8 cellular contexts compared by ENCODE assay signal in genomic region chr10:97676770-97677581, GRCh38. TPM values are rescaled to one million over a fixed set of nuclear protein-coding genes. Genes with fewer than 3 reads are reported as not detected.
DNase-seq lines count a peak whose midpoint lies in the region; ATAC-seq and TF ChIP-seq lines count a peak whose summit lies in the region.

No MANE protein-coding gene starts in this region.

- no peak overlapping the region for H3K4me3 ChIP-seq in BJ (ENCODE audit: low read depth, low read length)

- DNase-seq in BJ (ENCODE audit: low read depth) (no peak), RKO (ENCODE audit: low spot score) (peak; percentile 58), glutamatergic neuron (peak; percentile 48), sciatic nerve (ENCODE audit: low spot score) (no peak)
- DNase-seq in activated naive CD4-positive, alpha-beta T cell treated with anti-CD3 and anti-CD28 coated beads for 36 hours: peak; percentile 48

- ATAC-seq in GM18868 (IDR thresholded peaks at IDR 0.05; ENCODE audit: unreplicated experiment) (peak; percentile 78), HG03520 (IDR thresholded peaks at IDR 0.05; ENCODE audit: unreplicated experiment) (peak; percentile 63), sciatic nerve (peak; percentile 61), GM21367 (IDR thresholded peaks at IDR 0.05; ENCODE audit: unreplicated experiment) (no peak)

- H3K9me3 Mint-ChIP-seq in activated naive CD4-positive, alpha-beta T cell treated with anti-CD3 and anti-CD28 coated beads for 36 hours: no peaks in the 10 kb centered on the region
- peaks cover 3% of the 10 kb centered on the region for H3K9me3 Mint-ChIP-seq in glutamatergic neuron (ENCODE audit: unreplicated experiment)

- TF ChIP-seq CTCF in BJ (IDR thresholded peaks at IDR 0.05; ENCODE audit: insufficient read depth, low read depth, low read length) (peak; percentile 87), glutamatergic neuron (IDR thresholded peaks at IDR 0.05; ENCODE audit: partially characterized antibody, unreplicated experiment) (peak; percentile 88)

- H3K27me3 Mint-ChIP-seq in activated naive CD4-positive, alpha-beta T cell treated with anti-CD3 and anti-CD28 coated beads for 36 hours (ENCODE audit: low read depth): no peaks in the 10 kb centered on the region
- H3K27me3 Mint-ChIP-seq in glutamatergic neuron (ENCODE audit: unreplicated experiment): no peaks in the 10 kb centered on the region

- no peak overlapping the region for H3K4me3 Mint-ChIP-seq in activated naive CD4-positive, alpha-beta T cell treated with anti-CD3 and anti-CD28 coated beads for 36 hours
- no peak overlapping the region for H3K4me3 Mint-ChIP-seq in glutamatergic neuron (ENCODE audit: unreplicated experiment)

- CTCF ChIA-PET in BJ (lab: Yijun Ruan, JAX): interaction anchor here (0.6 to 7.5 kb wide), 19 partner anchors 9 to 104 kb away, joined by 3 to 99 read pairs (median 4); partner anchors contain the start of genes ANKRD2, AVPI1, MARVELD1 and ZFYVE27
- CTCF ChIA-PET in activated naive CD4-positive, alpha-beta T cell treated with anti-CD3 and anti-CD28 coated beads for 36 hours (lab: Charles Lee): interaction anchor here (0.6 to 6.5 kb wide), 20 partner anchors 9 to 192 kb away, joined by 3 to 45 read pairs (median 3); partner anchors contain the start of genes AVPI1, MARVELD1 and ZFYVE27

- POLR2A ChIA-PET in BJ (lab: Charles Lee): interaction anchor here (0.7 kb wide), 1 partner anchor 36 kb away, joined by 3 read pairs; no protein-coding TSS in a partner anchor

- no peak overlapping the region for H3K27ac Mint-ChIP-seq in activated naive CD4-positive, alpha-beta T cell treated with anti-CD3 and anti-CD28 coated beads for 36 hours
- H3K27ac Mint-ChIP-seq in glutamatergic neuron (ENCODE audit: unreplicated experiment): no peak overlapping the region

- H3K36me3 ChIP-seq in BJ (ENCODE audit: control insufficient read depth, insufficient read depth, low read length): peaks cover 31% of the 10 kb centered on the region

- peaks cover 2% of the 10 kb centered on the region for H3K36me3 Mint-ChIP-seq in activated naive CD4-positive, alpha-beta T cell treated with anti-CD3 and anti-CD28 coated beads for 36 hours (ENCODE audit: low read depth)
- H3K36me3 Mint-ChIP-seq in glutamatergic neuron (ENCODE audit: unreplicated experiment): no peaks in the 10 kb centered on the region

- intact Hi-C loops in activated naive CD4-positive, alpha-beta T cell treated with anti-CD3 and anti-CD28 coated beads for 36 hours (cut with micrococcal nuclease): loop anchor here (1.0 to 2.0 kb wide), 5 partner anchors 9 to 192 kb away; partner anchors contain the start of gene ANKRD2
- intact Hi-C loops in sciatic nerve (cut with DNase I): no loop called here

- no peaks in the 10 kb centered on the region for H3K4me1 Mint-ChIP-seq in activated naive CD4-positive, alpha-beta T cell treated with anti-CD3 and anti-CD28 coated beads for 36 hours (ENCODE audit: low read depth)
- H3K4me1 Mint-ChIP-seq in glutamatergic neuron (ENCODE audit: low read depth, unreplicated experiment): peaks cover 4% of the 10 kb centered on the region

- H3K27me3 ChIP-seq in BJ (ENCODE audit: control insufficient read depth, insufficient read depth, low read length): no peaks in the 10 kb centered on the region

RNA-seq across cellular contexts. Expression of gene AVPI1, which starts 10.1 kb away (rescaled TPM):
- polyA plus RNA-seq in BJ (2011; rRNA removed): 32.4 and 32.7 TPM in 2 replicates
- polyA minus RNA-seq in BJ (2011; rRNA and poly(A)+ RNA removed): 12.8 and 22.2 TPM in 2 replicates
- 1 to 10 TPM; 1.5 to 1.9 TPM for total RNA-seq in activated naive CD4-positive, alpha-beta T cell treated with anti-CD3 and anti-CD28 coated beads for 36 hours
- total RNA-seq in glutamatergic neuron (ENCODE audit: unreplicated experiment) (4.5 TPM), sciatic nerve (41.8 TPM)

RNA-seq across cellular contexts. Expression of gene PI4K2A, which starts 36.5 kb away (rescaled TPM):
- 29.3 and 34.6 TPM in 2 replicates for polyA plus RNA-seq in BJ (2011; rRNA removed)
- 13.1 and 18.1 TPM in 2 replicates for polyA minus RNA-seq in BJ (2011; rRNA and poly(A)+ RNA removed)
- total RNA-seq in activated naive CD4-positive, alpha-beta T cell treated with anti-CD3 and anti-CD28 coated beads for 36 hours: 1 to 10 TPM; 8.9 to 9.4 TPM
- 17.9 TPM for total RNA-seq in glutamatergic neuron (ENCODE audit: unreplicated experiment)
- total RNA-seq in sciatic nerve: 16.1 TPM

RNA-seq across cellular contexts. Expression of gene MARVELD1, which starts 36.6 kb away (rescaled TPM):
- polyA plus RNA-seq in BJ (2011; rRNA removed): 63.9 and 79.4 TPM in 2 replicates
- 39.7 and 44.7 TPM in 2 replicates for polyA minus RNA-seq in BJ (2011; rRNA and poly(A)+ RNA removed)
- 1 to 10 TPM; 2.7 to 3.4 TPM for total RNA-seq in activated naive CD4-positive, alpha-beta T cell treated with anti-CD3 and anti-CD28 coated beads for 36 hours
- total RNA-seq in glutamatergic neuron (ENCODE audit: unreplicated experiment) (12.2 TPM), sciatic nerve (59.5 TPM)

RNA-seq across cellular contexts. Expression of gene MORN4, which starts 43.7 kb away (rescaled TPM):
- polyA plus RNA-seq in BJ (2011; rRNA removed): 13.8 and 16.4 TPM in 2 replicates
- polyA minus RNA-seq in BJ (2011; rRNA and poly(A)+ RNA removed): 2.7 and 3.4 TPM in 2 replicates
- 10 to 100 TPM; 10.7 TPM for total RNA-seq in activated naive CD4-positive, alpha-beta T cell treated with anti-CD3 and anti-CD28 coated beads for 36 hours
- total RNA-seq in glutamatergic neuron (ENCODE audit: unreplicated experiment): 31.4 TPM
- 9.9 TPM for total RNA-seq in sciatic nerve

RNA-seq across cellular contexts. Expression of gene ZFYVE27, which starts 60.0 kb away (rescaled TPM):
- 16.1 and 22.9 TPM in 2 replicates for polyA plus RNA-seq in BJ (2011; rRNA removed)
- 9.2 and 13.4 TPM in 2 replicates for polyA minus RNA-seq in BJ (2011; rRNA and poly(A)+ RNA removed)
- total RNA-seq in activated naive CD4-positive, alpha-beta T cell treated with anti-CD3 and anti-CD28 coated beads for 36 hours: 10 to 100 TPM; 18.0 to 18.4 TPM
- total RNA-seq in glutamatergic neuron (ENCODE audit: unreplicated experiment) (48.5 TPM), sciatic nerve (32.9 TPM)

Comparison
In these comparisons a context has a peak if more than half of its experiments do, and no peak if none do; other contexts are left out.
1. DNase-seq: peak in RKO (single experiment), activated naive CD4-positive, alpha-beta T cell treated with anti-CD3 and anti-CD28 coated beads for 36 hours (single experiment) and glutamatergic neuron (single experiment); none in BJ (single experiment) and sciatic nerve (single experiment).